ENCODE assay signal across 15 cellular contexts in the genomic region with DNA sequence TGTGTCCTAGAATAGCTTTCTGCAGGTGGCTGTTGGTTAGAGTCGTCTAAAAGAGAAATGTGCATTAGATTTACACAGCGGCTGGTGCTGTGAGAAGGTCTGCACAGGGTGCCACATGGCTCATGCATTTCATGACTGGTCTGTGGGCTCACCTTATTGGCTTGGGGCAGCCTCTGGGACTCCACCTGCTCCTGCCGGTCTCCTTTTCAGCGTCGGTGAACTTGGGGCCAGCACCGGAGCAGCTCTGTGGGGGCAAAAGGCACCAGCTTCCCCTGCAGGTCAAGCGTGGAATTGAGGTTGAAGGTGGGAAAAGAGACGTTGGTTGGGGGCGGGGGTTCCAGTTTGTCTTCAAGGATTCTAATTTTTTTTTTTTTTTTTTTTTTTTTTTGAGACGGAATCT. TPM values are rescaled to one million over a fixed set of nuclear protein-coding genes. Genes with fewer than 3 reads are reported as not detected.
DNase-seq lines count a peak whose midpoint lies in the region; TF ChIP-seq lines count a peak whose summit lies in the region.
"Had no signal": no experiment of that assay in that cellular context is flagged by ENCODE, and none has a peak within 500 bp of the region (broad histone marks: within the 10 kb centered on the region; RNA-seq: fewer than 3 reads in every experiment).

No MANE protein-coding gene starts in this region.

- H3K27me3 ChIP-seq in A673 (replicated peaks; ENCODE audit: insufficient read depth, low read depth, low read length, poor library complexity), result no peaks in the 10 kb centered on the region
- H3K27me3 ChIP-seq in SJCRH30, result peaks cover 5% of the 10 kb centered on the region; the same call in 1 of the 2 replicates
- no peaks in the 10 kb centered on the region for H3K27me3 ChIP-seq in uterus

- no peak overlapping the region for H3K4me3 Mint-ChIP-seq in glutamatergic neuron (ENCODE audit: unreplicated experiment)
- H3K4me3 Mint-ChIP-seq: activated CD8-positive, alpha-beta memory T cell treated with anti-CD3 and anti-CD28 coated beads, Interleukin-2, amount 10 ng/mL, durations not matched to agents 7 days and 5 days; stimulated activated naive B cell treated with anti-CD40 and anti-IgM and Interleukin-4, amounts not matched to agents 10 μg/mL and 1 μg/mL and 100 μg/mL, for 72 hours had no signal

- TF ChIP-seq CTCF in A673 (conservative IDR thresholded peaks at IDR 0.05; ENCODE audit: low read depth, low read length), result peak; percentile 38
- peak; percentile 20; the same call in 1 of the 2 replicates for TF ChIP-seq CTCF in GM12874 (IDR thresholded peaks at IDR 0.05; ENCODE audit: insufficient read depth, low read depth, low read length)
- TF ChIP-seq CTCF in glutamatergic neuron (IDR thresholded peaks at IDR 0.05; ENCODE audit: partially characterized antibody, unreplicated experiment), result peak; percentile 35
- no peak for TF ChIP-seq CTCF in uterus (IDR thresholded peaks at IDR 0.05)

- no peak for DNase-seq in A673 (ENCODE audit: low spot score)
- peak; percentile 83 to 89 for DNase-seq in SJCRH30
- no peak for DNase-seq in glutamatergic neuron
- DNase-seq in HK-2 (ENCODE audit: unreplicated experiment), result no peak
- no peak for DNase-seq in uterus
- no peak for DNase-seq in NCI-H2029 (lab: John Stamatoyannopoulos, UW)
- no peak for DNase-seq in AG08396 (ENCODE audit: low spot score)
- DNase-seq: activated CD8-positive, alpha-beta memory T cell treated with anti-CD3 and anti-CD28 coated beads, Interleukin-2, amount 10 ng/mL, durations not matched to agents 7 days and 5 days; GOT3; NCI-H1694; NCI-H524 treated with DMSO at 0.1 percent for 48 hours; small intestine; stimulated activated naive B cell treated with anti-CD40 and anti-IgM and Interleukin-4, amounts not matched to agents 10 μg/mL and 1 μg/mL and 100 μg/mL, for 72 hours; transverse colon had no signal

- H3K4me3 ChIP-seq in A673 (ENCODE audit: low read depth, low read length, poor library complexity, severe bottlenecking) (no peak overlapping the region), SJCRH30 (no peak overlapping the region), uterus (no peak overlapping the region)
- H3K4me3 ChIP-seq: transverse colon had no signal

- no peaks in the 10 kb centered on the region for H3K4me1 ChIP-seq in A673 (ENCODE audit: insufficient read depth, low read length, poor library complexity, severe bottlenecking)
- peaks cover 5% of the 10 kb centered on the region; the same call in 1 of the 2 replicates for H3K4me1 ChIP-seq in SJCRH30
- no peaks in the 10 kb centered on the region for H3K4me1 ChIP-seq in uterus

- POLR2A ChIA-PET in A673 (lab: Charles Lee; ENCODE audit: low non-redundant PET), result no interaction called here

- TF ChIP-seq POLR2A in uterus (IDR thresholded peaks at IDR 0.05), result no peak

- no peak overlapping the region for H3K27ac Mint-ChIP-seq in glutamatergic neuron (ENCODE audit: unreplicated experiment)
- H3K27ac Mint-ChIP-seq: activated CD8-positive, alpha-beta memory T cell treated with anti-CD3 and anti-CD28 coated beads, Interleukin-2, amount 10 ng/mL, durations not matched to agents 7 days and 5 days; stimulated activated naive B cell treated with anti-CD40 and anti-IgM and Interleukin-4, amounts not matched to agents 10 μg/mL and 1 μg/mL and 100 μg/mL, for 72 hours had no signal

- intact Hi-C loops in A673 (cut with micrococcal nuclease; ENCODE audit: unreplicated experiment), result no loop called here
- intact Hi-C loops in uterus (cut with DNase I; ENCODE audit: low total_unique reads), result no loop called here

- peaks cover 5% of the 10 kb centered on the region for H3K27me3 Mint-ChIP-seq in glutamatergic neuron (ENCODE audit: unreplicated experiment)

- peaks cover 7% of the 10 kb centered on the region for H3K9me3 Mint-ChIP-seq in glutamatergic neuron (ENCODE audit: unreplicated experiment)
- H3K9me3 Mint-ChIP-seq: stimulated activated naive B cell treated with anti-CD40 and anti-IgM and Interleukin-4, amounts not matched to agents 10 μg/mL and 1 μg/mL and 100 μg/mL, for 72 hours had no signal

- BruUV-seq in A673 (replicated peaks; lab: Mats Ljungman, UMichigan), result no TSS peak

- no peaks in the 10 kb centered on the region for H3K9me3 ChIP-seq in A673 (ENCODE audit: low read depth, low read length, poor library complexity, severe bottlenecking)
- no peaks in the 10 kb centered on the region for H3K9me3 ChIP-seq in SJCRH30 (replicated peaks)
- H3K9me3 ChIP-seq in uterus, result no peaks in the 10 kb centered on the region
- H3K9me3 ChIP-seq: transverse colon had no signal

- H3K27ac ChIP-seq in A673 (ENCODE audit: low read depth, low read length, poor library complexity, severe bottlenecking) (no peak overlapping the region), SJCRH30 (no peak overlapping the region), uterus (no peak overlapping the region)
- H3K27ac ChIP-seq: transverse colon had no signal

- CTCF ChIA-PET in A673 (lab: Charles Lee), result interaction anchor here (0.7 kb wide), 2 partner anchors 28 to 29 kb away, joined by 5 to 10 read pairs; no protein-coding TSS in a partner anchor

- peaks cover 7% of the 10 kb centered on the region for H3K4me1 Mint-ChIP-seq in glutamatergic neuron (ENCODE audit: low read depth, unreplicated experiment)

- no peaks in the 10 kb centered on the region for H3K36me3 Mint-ChIP-seq in glutamatergic neuron (ENCODE audit: unreplicated experiment)
- H3K36me3 Mint-ChIP-seq: activated CD8-positive, alpha-beta memory T cell treated with anti-CD3 and anti-CD28 coated beads, Interleukin-2, amount 10 ng/mL, durations not matched to agents 7 days and 5 days had no signal

- H3K36me3 ChIP-seq in A673 (ENCODE audit: insufficient read depth, low read length, poor library complexity, severe bottlenecking) (no peaks in the 10 kb centered on the region), SJCRH30 (no peaks in the 10 kb centered on the region), uterus (no peaks in the 10 kb centered on the region)
- H3K36me3 ChIP-seq: transverse colon had no signal

RNA-seq across cellular contexts. Expression of a gene that starts 3.1 kb away (rescaled TPM):
- total RNA-seq in A673 (2021) (not detected in 2 replicates), glutamatergic neuron (ENCODE audit: unreplicated experiment) (5.3 TPM), uterus (1 to 10 TPM in 1 of 4 donors, under 1 TPM in 2, not detected in 1; under 0.01 to 3.7 (median 0.73) TPM)
- total RNA-seq in SJCRH30 (2014; rRNA removed; shearing (Covaris generic)), result 0.02 TPM in 1 of 2 replicates, not detected in the other
- total RNA-seq: activated CD8-positive, alpha-beta memory T cell treated with anti-CD3 and anti-CD28 coated beads, Interleukin-2, amount 10 ng/mL, durations not matched to agents 7 days and 5 days; transverse colon had no signal

RNA-seq across cellular contexts. Expression of a gene that starts 18.5 kb away (rescaled TPM):
- 24.5 and 32.1 TPM in 2 replicates for total RNA-seq in A673 (2021)
- 39.7 and 41.8 TPM in 2 replicates for total RNA-seq in SJCRH30 (2014; rRNA removed; shearing (Covaris generic))
- 6.3 TPM for total RNA-seq in glutamatergic neuron (ENCODE audit: unreplicated experiment)
- 10 to 100 TPM in 2 of 4 donors, 1 to 10 TPM in 2; 7.2 to 89.1 (median 26.2) TPM for total RNA-seq in uterus
- total RNA-seq: activated CD8-positive, alpha-beta memory T cell treated with anti-CD3 and anti-CD28 coated beads, Interleukin-2, amount 10 ng/mL, durations not matched to agents 7 days and 5 days had no signal

RNA-seq across cellular contexts. Expression of a gene that starts 39.5 kb away (rescaled TPM):
- 12.8 and 15.9 TPM in 2 replicates for total RNA-seq in A673 (2021)
- total RNA-seq in SJCRH30 (2014; rRNA removed; shearing (Covaris generic)), result 40.1 and 41.8 TPM in 2 replicates
- 14.1 TPM for total RNA-seq in glutamatergic neuron (ENCODE audit: unreplicated experiment)
- 10 to 100 TPM in 3 of 4 donors, 1 to 10 TPM in 1; 8.7 to 69.7 (median 16.1) TPM for total RNA-seq in uterus

Comparison
In these comparisons a context has a peak if more than half of its experiments do, and no peak if none do; other contexts are left out.
1. DNase-seq: peak in SJCRH30 (2 of 2); none in A673 (single experiment), glutamatergic neuron (single experiment), HK-2 (single experiment), uterus (0 of 2), NCI-H2029 (single experiment) and AG08396 (single experiment).
2. CTCF ChIP-seq: peak in A673 (single experiment), GM12874 (single experiment) and glutamatergic neuron (single experiment); none in uterus (0 of 4).